Comparison of ENCODE assay signal across 8 cellular contexts in the genomic region with DNA sequence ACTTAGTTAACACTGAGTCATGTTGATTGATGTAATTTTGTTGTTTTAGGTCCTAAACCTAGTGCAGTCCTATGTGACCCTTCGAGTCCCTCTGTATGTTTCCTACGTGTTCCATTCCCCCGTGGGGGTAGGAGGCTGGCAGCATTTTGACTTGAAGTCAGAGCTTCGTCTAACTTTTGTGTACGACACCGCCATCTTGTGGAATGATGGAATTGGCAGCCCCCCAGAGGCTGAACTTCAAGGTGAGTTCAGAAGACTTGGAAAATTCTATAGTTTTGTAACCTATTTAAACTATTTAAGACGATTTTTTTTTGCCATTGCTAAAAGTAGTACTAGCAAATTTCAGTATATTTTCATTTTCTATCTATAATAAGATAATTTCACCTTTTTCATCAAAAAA.
A peak's percentile ranks its signal among the peaks of the same experiment; 100 is the strongest.
DNase-seq lines count a peak whose midpoint lies in the region; ATAC-seq lines count a peak whose summit lies in the region.

No MANE protein-coding gene starts in this region.

- peak; percentile 45 for DNase-seq in ELF-1 (ENCODE audit: low read depth, low spot score)
- DNase-seq in NCI-H1092 treated with DMSO at 0.1 percent for 48 hours (lab: John Stamatoyannopoulos, UW): peak; percentile 21
- DNase-seq in activated CD8-positive, alpha-beta memory T cell treated with anti-CD3 and anti-CD28 coated beads for 24 hours: peak; percentile 60
- DNase-seq in globus pallidus (ENCODE audit: low spot score): peak; percentile 78
- peak; percentile 60 for DNase-seq in sciatic nerve (ENCODE audit: low spot score)
- no peak for DNase-seq in NCI-H1694 (lab: John Stamatoyannopoulos, UW)
- DNase-seq in middle frontal gyrus (ENCODE audit: extremely low spot score, low spot score): no peak

- intact Hi-C loops in sciatic nerve (cut with DNase I): no loop called here

- ATAC-seq in GM21723 (IDR thresholded peaks at IDR 0.05; ENCODE audit: unreplicated experiment) (peak; percentile 65), sciatic nerve (no peak)

Comparison
In these comparisons a context has a peak if more than half of its experiments do, and no peak if none do; other contexts are left out.
1. DNase-seq: peak in ELF-1 (single experiment), NCI-H1092 treated with DMSO at 0.1 percent for 48 hours (single experiment), activated CD8-positive, alpha-beta memory T cell treated with anti-CD3 and anti-CD28 coated beads for 24 hours (single experiment), globus pallidus (single experiment) and sciatic nerve (single experiment); none in NCI-H1694 (single experiment) and middle frontal gyrus (single experiment).